ENCODE assay signal across 8 cellular contexts in the genomic region with DNA sequence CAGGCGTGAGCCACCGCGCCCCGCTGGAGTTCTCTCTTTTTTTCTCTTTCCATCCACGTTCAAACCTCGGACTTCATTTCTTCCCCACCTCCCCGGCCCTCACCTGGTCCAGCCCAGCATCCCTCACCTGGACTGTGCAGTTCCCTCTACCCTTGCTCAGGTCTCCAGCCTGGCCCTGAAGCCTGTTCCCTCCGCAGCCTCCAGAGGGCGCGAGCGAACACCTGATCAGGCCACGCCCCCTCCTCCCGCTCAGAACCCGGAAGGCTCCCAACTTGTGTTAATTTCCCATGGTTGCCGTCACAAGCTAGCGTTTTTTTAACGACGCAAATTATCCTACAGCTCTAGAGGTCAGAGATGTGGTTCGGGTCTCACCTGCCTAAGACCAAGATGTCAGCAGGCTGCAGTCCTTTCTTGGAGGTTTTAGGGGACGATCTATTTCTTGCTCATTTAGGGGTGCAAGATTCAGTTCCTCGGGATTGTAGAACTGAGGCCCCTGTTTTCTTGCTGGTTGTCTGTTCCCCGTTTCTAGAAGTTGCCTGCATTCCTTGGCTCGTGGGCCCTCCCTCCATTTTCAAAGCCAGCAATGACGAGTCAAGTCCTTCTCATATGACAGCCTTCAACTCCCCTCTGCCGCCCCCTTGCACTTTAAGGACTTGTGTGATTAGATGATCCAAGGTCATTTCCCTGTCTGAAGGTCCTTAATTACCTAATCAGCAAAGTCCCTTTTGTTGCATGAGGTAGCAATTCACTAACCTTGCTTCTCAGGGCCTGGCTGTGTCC. TPM values are rescaled to one million over a fixed set of nuclear protein-coding genes. Genes with fewer than 3 reads are reported as not detected.
DNase-seq lines count a peak whose midpoint lies in the region; ATAC-seq and TF ChIP-seq lines count a peak whose summit lies in the region.
"Not testable (repeated sequence)": the region's sequence is repeated elsewhere in the genome, so short reads cannot be mapped to it uniquely, and the experiment has no call there.

No MANE protein-coding gene starts in this region.

- not testable (repeated sequence) for H3K4me2 ChIP-seq in Karpas-422 (ENCODE audit: low read depth, low read length, poor library complexity, severe bottlenecking)

- DNase-seq in AG09319 (ENCODE audit: extremely low read depth, low read depth); esophagus squamous epithelium (lab: John Stamatoyannopoulos, UW): not testable (repeated sequence)
- peak; percentile 46 for DNase-seq in Karpas-422
- peak; percentile 52 to 55 for DNase-seq in activated CD4-positive, alpha-beta T cell treated with anti-CD3 and anti-CD28 coated beads for 4 hours
- DNase-seq in naive thymus-derived CD4-positive, alpha-beta T cell = peak; percentile 39 to 73 (median 67)
- DNase-seq in stimulated activated CD4-positive, alpha-beta T cell treated with anti-CD3 and anti-CD28 coated beads, Interleukin-4, amount 100 ng/mL, for 48 hours (ENCODE audit: low read depth in 2 of 2) = peak; percentile 46 to 54

- intact Hi-C loops in esophagus squamous epithelium (cut with DNase I) = not testable (repeated sequence)
- intact Hi-C loops in naive thymus-derived CD4-positive, alpha-beta T cell (cut with micrococcal nuclease) = loop anchor here (2.0 to 5.0 kb wide), 2 partner anchors 70 to 72 kb away; no protein-coding TSS in a partner anchor

- peak overlapping the region; percentile 54 for H3K4me3 Mint-ChIP-seq in activated naive CD4-positive, alpha-beta T cell treated with anti-CD3 and anti-CD28 coated beads, Interleukin-2, amount 50 U/mL, for 24 hours
- H3K4me3 Mint-ChIP-seq in naive thymus-derived CD4-positive, alpha-beta T cell = peak overlapping the region in 9 of 10 donors; percentile 42 to 66 (median 58)

- ATAC-seq in GM19467 (IDR thresholded peaks at IDR 0.05; ENCODE audit: unreplicated experiment) = peak; percentile 51
- ATAC-seq in naive thymus-derived CD4-positive, alpha-beta T cell = peak; percentile 99

- H3K9me2 ChIP-seq in Karpas-422 (replicated peaks; ENCODE audit: insufficient read depth, low read length) = not testable (repeated sequence)

- H3K27me3 Mint-ChIP-seq in activated naive CD4-positive, alpha-beta T cell treated with anti-CD3 and anti-CD28 coated beads, Interleukin-2, amount 50 U/mL, for 24 hours; naive thymus-derived CD4-positive, alpha-beta T cell: not testable (repeated sequence)

- not testable (repeated sequence) for H3K4me3 ChIP-seq in Karpas-422 (ENCODE audit: low read length)
- H3K4me3 ChIP-seq in esophagus squamous epithelium = peak overlapping the region in 3 of 4 donors; percentile 27 to 52 (median 28)
- H3K4me3 ChIP-seq in naive thymus-derived CD4-positive, alpha-beta T cell (ENCODE audit: low read length) = peak overlapping the region; percentile 50

- CTCF ChIA-PET in naive thymus-derived CD4-positive, alpha-beta T cell (lab: Charles Lee) = not testable (repeated sequence)

- 50 to 63% methylated on average over 12 to 13 of the region's 25 CpGs for WGBS in esophagus squamous epithelium, 2 donors

- not testable (repeated sequence) for TF ChIP-seq POLR2A in esophagus squamous epithelium (IDR thresholded peaks at IDR 0.05)

- H3K9me3 Mint-ChIP-seq in activated naive CD4-positive, alpha-beta T cell treated with anti-CD3 and anti-CD28 coated beads, Interleukin-2, amount 50 U/mL, for 24 hours; naive thymus-derived CD4-positive, alpha-beta T cell: not testable (repeated sequence)

- H3K27ac ChIP-seq in Karpas-422 (ENCODE audit: low read length); esophagus squamous epithelium: not testable (repeated sequence)
- peak overlapping the region; percentile 64 for H3K27ac ChIP-seq in naive thymus-derived CD4-positive, alpha-beta T cell (ENCODE audit: low read depth, low read length)

- H4K20me1 ChIP-seq in Karpas-422 (ENCODE audit: insufficient read depth, low read depth, low read length) = not testable (repeated sequence)

- H3K27me3 ChIP-seq in Karpas-422 (ENCODE audit: low read length); esophagus squamous epithelium; naive thymus-derived CD4-positive, alpha-beta T cell (ENCODE audit: control insufficient read depth in 2 of 2, insufficient read depth in 2 of 2, low read length in 2 of 2): not testable (repeated sequence)

- H3K4me1 Mint-ChIP-seq in activated naive CD4-positive, alpha-beta T cell treated with anti-CD3 and anti-CD28 coated beads, Interleukin-2, amount 50 U/mL, for 24 hours = not testable (repeated sequence)
- H3K4me1 Mint-ChIP-seq in naive thymus-derived CD4-positive, alpha-beta T cell = peaks cover 0 to 12% (median 6%) of the 10 kb centered on the region in 7 donors

- H3K4me1 ChIP-seq in Karpas-422 (ENCODE audit: low read length); esophagus squamous epithelium; naive thymus-derived CD4-positive, alpha-beta T cell (ENCODE audit: control insufficient read depth in 2 of 2, insufficient read depth in 2 of 2, low read length in 2 of 2): not testable (repeated sequence)

- H3K27ac Mint-ChIP-seq in activated naive CD4-positive, alpha-beta T cell treated with anti-CD3 and anti-CD28 coated beads, Interleukin-2, amount 50 U/mL, for 24 hours = not testable (repeated sequence)
- H3K27ac Mint-ChIP-seq in naive thymus-derived CD4-positive, alpha-beta T cell = peak overlapping the region in 8 of 9 donors; percentile 21 to 79 (median 69)

- not testable (repeated sequence) for H3K36me3 ChIP-seq in Karpas-422 (ENCODE audit: insufficient read depth, low read length); esophagus squamous epithelium; naive thymus-derived CD4-positive, alpha-beta T cell (ENCODE audit: control insufficient read depth in 2 of 3, insufficient read depth in 3 of 3, low read length in 3 of 3)

- H3K36me3 Mint-ChIP-seq in activated naive CD4-positive, alpha-beta T cell treated with anti-CD3 and anti-CD28 coated beads, Interleukin-2, amount 50 U/mL, for 24 hours; naive thymus-derived CD4-positive, alpha-beta T cell: not testable (repeated sequence)

- TF ChIP-seq CTCF in AG09319 (IDR thresholded peaks at IDR 0.05; ENCODE audit: low read depth, low read length) = peak; percentile 2
- peak; percentile 8 to 42 (median 26) for TF ChIP-seq CTCF in esophagus squamous epithelium (IDR thresholded peaks at IDR 0.05)

- H3K9me3 ChIP-seq in Karpas-422 (ENCODE audit: low read length); esophagus squamous epithelium; naive thymus-derived CD4-positive, alpha-beta T cell (ENCODE audit: control insufficient read depth in 2 of 3, low read length in 3 of 3): not testable (repeated sequence)

- not testable (repeated sequence) for H3K79me2 ChIP-seq in Karpas-422 (ENCODE audit: low read length)

- 0 out of 2 replicates have a peak overlapping the region, but pooled peaks have one; percentile 7 for H3K9ac ChIP-seq in Karpas-422 (ENCODE audit: low read length)

- 0 out of 2 replicates have a peak overlapping the region, but pooled peaks have one; percentile 48 for H2AFZ ChIP-seq in Karpas-422 (ENCODE audit: low read length)

- POLR2A ChIA-PET in naive thymus-derived CD4-positive, alpha-beta T cell (lab: Charles Lee) = not testable (repeated sequence)

RNA-seq across cellular contexts. Expression of a gene that starts 59.9 kb away (rescaled TPM):
- 12.5 and 21.2 TPM in 2 replicates for total RNA-seq in Karpas-422 (2014; rRNA removed; shearing (Covaris generic); ENCODE audit: low replicate concordance)
- total RNA-seq in esophagus squamous epithelium = 10 to 100 TPM in 2 of 4 donors, 1 to 10 TPM in 2; 5.8 to 14.9 (median 9.7) TPM
- total RNA-seq in naive thymus-derived CD4-positive, alpha-beta T cell = 10 to 100 TPM; 42.1 to 69.9 (median 56.2) TPM
- 10 to 100 TPM in 1 of 2 donors, 1 to 10 TPM in 1; 7.3 to 17.5 TPM for polyA plus RNA-seq in naive thymus-derived CD4-positive, alpha-beta T cell
